In genomic region chr4:142690764-142691163, GRCh38 we compare ENCODE assay signal across 38 cellular contexts.
"Had no signal": no experiment of that assay in that cellular context is flagged by ENCODE, and none has a peak within 500 bp of the region (broad histone marks: within the 10 kb centered on the region; RNA-seq: fewer than 3 reads in every experiment).

No MANE protein-coding gene starts in this region.

- H3K36me3 Mint-ChIP-seq: activated CD8-positive, alpha-beta memory T cell treated with anti-CD3 and anti-CD28 coated beads, Interleukin-2, amount 10 ng/mL, durations not matched to agents 7 days and 5 days had no signal

- FAIRE-seq: astrocyte, bronchial epithelial cell had no signal

- H3K27me3 Mint-ChIP-seq: activated CD4-positive, alpha-beta memory T cell treated with anti-CD3 and anti-CD28 coated beads, Interleukin-2, amount 10 ng/mL, durations not matched to agents 7 days and 5 days; activated CD8-positive, alpha-beta memory T cell treated with anti-CD3 and anti-CD28 coated beads, Interleukin-2, amount 10 ng/mL, durations not matched to agents 7 days and 5 days; activated naive CD8-positive, alpha-beta T cell treated with anti-CD3 and anti-CD28 coated beads, Interleukin-2, amount 10 ng/mL, durations not matched to agents 7 days and 5 days had no signal

- H3K9ac ChIP-seq: KMS-11, SK-N-SH had no signal

- H3K4me1 Mint-ChIP-seq: activated CD8-positive, alpha-beta memory T cell treated with anti-CD3 and anti-CD28 coated beads, Interleukin-2, amount 10 ng/mL, durations not matched to agents 7 days and 5 days had no signal

- H3K4me1 ChIP-seq: body of pancreas, Peyer's patch, SJSA1 had no signal

- H3K27ac Mint-ChIP-seq: activated CD4-positive, alpha-beta memory T cell treated with anti-CD3 and anti-CD28 coated beads, Interleukin-2, amount 10 ng/mL, durations not matched to agents 7 days and 5 days; activated CD8-positive, alpha-beta memory T cell treated with anti-CD3 and anti-CD28 coated beads, Interleukin-2, amount 10 ng/mL, durations not matched to agents 7 days and 5 days; activated naive CD8-positive, alpha-beta T cell treated with anti-CD3 and anti-CD28 coated beads, Interleukin-2, amount 10 ng/mL, durations not matched to agents 7 days and 5 days had no signal

- H3K27ac ChIP-seq: body of pancreas, KMS-11, Peyer's patch, SJSA1, WERI-Rb-1 had no signal

- ATAC-seq: activated CD8-positive, alpha-beta memory T cell treated with anti-CD3 and anti-CD28 coated beads, Interleukin-2, amount 10 ng/mL, durations not matched to agents 7 days and 5 days; body of pancreas; PC-3 had no signal

- DNase-seq: activated CD4-positive, alpha-beta memory T cell treated with anti-CD3 and anti-CD28 coated beads, Interleukin-2, amount 10 ng/mL, durations not matched to agents 7 days and 5 days; activated CD4-positive, alpha-beta T cell treated with anti-CD3 and anti-CD28 coated beads for 1 hour; activated CD4-positive, alpha-beta T cell treated with anti-CD3 and anti-CD28 coated beads for 48 hours; activated CD4-positive, CD25-positive, alpha-beta regulatory T cell; activated CD8-positive, alpha-beta memory T cell treated with anti-CD3 and anti-CD28 coated beads for 24 hours; activated CD8-positive, alpha-beta memory T cell treated with anti-CD3 and anti-CD28 coated beads, Interleukin-2, amount 10 ng/mL, durations not matched to agents 7 days and 5 days; activated CD8-positive, alpha-beta memory T cell treated with anti-CD3 and anti-CD28 coated beads, Interleukin-2, amount 50 U/mL, for 48 hours; activated effector memory CD4-positive, alpha-beta T cell treated with Interleukin-2 at 50 U/mL for 16 hours; activated naive CD4-positive, alpha-beta T cell; activated naive CD4-positive, alpha-beta T cell treated with anti-CD3 and anti-CD28 coated beads, Interleukin-2, amount 50 U/mL, for 16 hours; activated naive CD8-positive, alpha-beta T cell treated with anti-CD3 and anti-CD28 coated beads, Interleukin-2, amount 10 ng/mL, durations not matched to agents 7 days and 5 days; activated T-cell treated with anti-CD3 and anti-CD28 coated beads, Interleukin-2, amount 50 U/mL, for 48 hours; body of pancreas; MM.1S; MV-4-11; NCI-H1092; NCI-H146; NCI-H187; NCI-H2029 treated with DMSO at 0.1 percent for 48 hours; NCI-H2107; NCI-H2171; NCI-H510A; NCI-H526; NCI-H748 treated with DMSO at 0.1 percent for 48 hours; NK-92 treated with Interleukin-12 subunit alpha and Interleukin-12 subunit beta, amount 100 ng/mL, for 24 hours; PC-3; Peyer's patch; RPMI8226; SHP77 treated with DMSO at 0.1 percent for 48 hours; SK-N-SH; T-helper 1 cell; T-helper 2 cell; T-helper 9 cell; WERI-Rb-1 had no signal

- H3K27me3 ChIP-seq: body of pancreas, Peyer's patch, SJSA1 had no signal

- H3K36me3 ChIP-seq: Peyer's patch, SJSA1, WERI-Rb-1 had no signal

- H3K4me3 ChIP-seq: body of pancreas, Peyer's patch, SJSA1 had no signal

- H3K4me3 Mint-ChIP-seq: activated CD4-positive, alpha-beta memory T cell treated with anti-CD3 and anti-CD28 coated beads, Interleukin-2, amount 10 ng/mL, durations not matched to agents 7 days and 5 days; activated CD8-positive, alpha-beta memory T cell treated with anti-CD3 and anti-CD28 coated beads, Interleukin-2, amount 10 ng/mL, durations not matched to agents 7 days and 5 days; activated naive CD8-positive, alpha-beta T cell treated with anti-CD3 and anti-CD28 coated beads, Interleukin-2, amount 10 ng/mL, durations not matched to agents 7 days and 5 days had no signal

- H3K9me3 ChIP-seq: body of pancreas, Peyer's patch, SJSA1, SK-N-SH had no signal

- H3K4me2 ChIP-seq: KMS-11, SK-N-SH had no signal
